In the genomic region with DNA sequence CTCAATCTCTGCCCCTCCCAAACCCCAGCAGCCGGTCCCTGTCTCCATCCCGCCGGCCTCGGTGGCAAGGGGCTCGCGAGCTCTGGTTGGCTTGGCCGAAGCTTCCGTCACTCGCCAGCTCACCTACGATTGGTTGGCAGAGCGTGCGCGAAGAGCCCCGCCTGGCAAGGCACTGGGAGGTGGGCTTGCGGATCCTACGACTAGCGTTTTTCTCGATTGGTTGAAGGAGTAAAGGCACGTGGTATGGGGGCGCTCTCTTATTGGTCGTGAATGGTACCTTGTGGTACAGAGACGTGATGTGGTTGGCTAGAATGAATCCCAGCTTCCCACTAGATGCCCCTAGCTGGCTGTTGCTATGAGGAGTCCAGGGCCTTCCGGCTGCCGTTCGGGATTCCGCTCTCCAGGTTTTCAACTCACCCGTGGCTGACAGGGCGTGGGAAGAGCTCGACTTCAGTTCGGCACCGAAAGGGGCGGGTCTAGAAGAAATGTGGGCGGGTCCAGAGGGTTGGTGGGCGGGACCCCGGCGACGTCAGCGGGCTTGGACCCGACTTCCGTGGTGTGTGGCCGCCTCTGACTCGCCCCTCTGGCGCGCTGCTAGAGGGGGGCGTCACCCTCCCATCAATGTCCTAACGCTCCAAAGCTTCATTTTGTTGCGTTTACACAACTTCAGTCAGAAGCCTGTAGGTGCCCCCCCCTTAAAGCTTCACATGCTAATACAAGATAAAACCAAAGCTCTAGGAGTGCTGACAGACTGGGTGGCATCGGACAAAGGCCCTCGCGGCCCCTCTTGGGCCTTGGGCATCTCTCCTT, we compare ENCODE assay signal across 1 cellular context.
TF ChIP-seq lines count a peak whose summit lies in the region.

No MANE protein-coding gene starts in this region.

TF ChIP-seq in WTC11, 78 proteins besides CTCF, POLR2A, EP300 and RAD21 (continued from another document):
- TF ChIP-seq, protein P1, sequence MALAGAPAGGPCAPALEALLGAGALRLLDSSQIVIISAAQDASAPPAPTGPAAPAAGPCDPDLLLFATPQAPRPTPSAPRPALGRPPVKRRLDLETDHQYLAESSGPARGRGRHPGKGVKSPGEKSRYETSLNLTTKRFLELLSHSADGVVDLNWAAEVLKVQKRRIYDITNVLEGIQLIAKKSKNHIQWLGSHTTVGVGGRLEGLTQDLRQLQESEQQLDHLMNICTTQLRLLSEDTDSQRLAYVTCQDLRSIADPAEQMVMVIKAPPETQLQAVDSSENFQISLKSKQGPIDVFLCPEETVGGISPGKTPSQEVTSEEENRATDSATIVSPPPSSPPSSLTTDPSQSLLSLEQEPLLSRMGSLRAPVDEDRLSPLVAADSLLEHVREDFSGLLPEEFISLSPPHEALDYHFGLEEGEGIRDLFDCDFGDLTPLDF (CRISPR knock-in tag; IDR thresholded peaks at IDR 0.05), result no peak
